9 cellular contexts compared by ENCODE assay signal in the genomic region with DNA sequence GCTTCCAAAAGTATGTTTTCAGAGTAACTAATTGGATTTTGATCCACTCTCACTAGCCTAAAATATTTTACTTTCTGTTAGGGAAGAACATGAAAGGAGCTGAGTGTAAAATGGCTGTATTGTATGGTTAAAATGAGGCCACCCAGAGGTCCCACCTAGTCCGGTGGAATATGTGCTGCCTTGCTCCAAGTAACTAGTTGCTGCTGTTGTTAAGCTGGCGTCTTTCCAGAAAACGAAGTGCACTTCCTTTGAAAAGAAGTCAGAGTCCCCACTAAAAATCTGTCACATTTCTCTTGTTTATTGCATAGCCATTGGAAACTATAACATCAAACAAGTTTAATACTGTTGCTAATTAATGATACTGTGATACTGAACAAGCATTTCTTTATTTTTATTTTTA. TPM values are rescaled to one million over a fixed set of nuclear protein-coding genes. Genes with fewer than 3 reads are reported as not detected.
DNase-seq lines count a peak whose midpoint lies in the region; ATAC-seq, FAIRE-seq and TF ChIP-seq lines count a peak whose summit lies in the region.
"Had no signal": no experiment of that assay in that cellular context is flagged by ENCODE, and none has a peak within 500 bp of the region (broad histone marks: within the 10 kb centered on the region; RNA-seq: fewer than 3 reads in every experiment).

No MANE protein-coding gene starts in this region.

- dilution Hi-C loops in keratinocyte (cut with MboI; ENCODE audit: extremely low pct_ligation_motif_present, low sequenced_read_pairs), result no loop called here

- peaks cover 0 to 3% of the 10 kb centered on the region in 2 experiments for H3K36me3 ChIP-seq in keratinocyte (ENCODE audit: control insufficient read depth in 2 of 2, extremely low read depth in 1 of 2, insufficient read depth in 2 of 2, low read length in 2 of 2)

- H3K4me3 ChIP-seq in keratinocyte (ENCODE audit: control insufficient read depth in 2 of 3, extremely low read depth in 1 of 3, insufficient read depth in 2 of 3, low read depth in 1 of 3, low read length in 3 of 3), result no peak overlapping the region

- no peak for FAIRE-seq in keratinocyte (lab: Jason Lieb, UNC)

- no peaks in the 10 kb centered on the region for H3K9me1 ChIP-seq in keratinocyte (ENCODE audit: control insufficient read depth, extremely low read depth, insufficient read depth, low read length)

- H3K9ac ChIP-seq in keratinocyte (ENCODE audit: control insufficient read depth, extremely low read depth, insufficient read depth, low read length), result no peak overlapping the region

- ATAC-seq in stimulated activated naive CD8-positive, alpha-beta T cell treated with anti-CD3 and anti-CD28 coated beads, Interleukin-15, Interleukin-2, amounts not matched to agents 100 U/mL and 50 U/mL, for 24 hours, result no peak
- ATAC-seq in GM19035 (IDR thresholded peaks at IDR 0.05; ENCODE audit: unreplicated experiment), result no peak
- ATAC-seq in HG03196 (IDR thresholded peaks at IDR 0.05; ENCODE audit: unreplicated experiment), result no peak

- H3K9me3 ChIP-seq in keratinocyte (ENCODE audit: control insufficient read depth, low read depth, low read length), result no peaks in the 10 kb centered on the region

- H3K4me1 Mint-ChIP-seq in stimulated activated naive CD8-positive, alpha-beta T cell treated with anti-CD3 and anti-CD28 coated beads, Interleukin-15, Interleukin-2, amounts not matched to agents 100 ng/mL and 50 ng/mL, for 24 hours (ENCODE audit: low read depth), result peaks cover 50% of the 10 kb centered on the region
- peaks cover 46% of the 10 kb centered on the region for H3K4me1 Mint-ChIP-seq in activated naive CD8-positive, alpha-beta T cell (ENCODE audit: low read depth)

- no peak overlapping the region for H3K27ac Mint-ChIP-seq in stimulated activated naive CD8-positive, alpha-beta T cell treated with anti-CD3 and anti-CD28 coated beads, Interleukin-15, Interleukin-2, amounts not matched to agents 100 ng/mL and 50 ng/mL, for 24 hours
- no peak overlapping the region for H3K27ac Mint-ChIP-seq in activated naive CD8-positive, alpha-beta T cell

- peaks cover 13% of the 10 kb centered on the region for H4K20me1 ChIP-seq in keratinocyte (ENCODE audit: control insufficient read depth, extremely low read depth, insufficient read depth, low read length)

- peaks cover 53% of the 10 kb centered on the region for H3K79me2 ChIP-seq in keratinocyte (ENCODE audit: control insufficient read depth, insufficient read depth, low read length)

- peak overlapping the region; percentile 60 for H3K4me3 Mint-ChIP-seq in stimulated activated naive CD8-positive, alpha-beta T cell treated with anti-CD3 and anti-CD28 coated beads, Interleukin-15, Interleukin-2, amounts not matched to agents 100 ng/mL and 50 ng/mL, for 24 hours
- H3K4me3 Mint-ChIP-seq in activated naive CD8-positive, alpha-beta T cell, result peak overlapping the region; percentile 93

- DNase-seq in stimulated activated naive CD8-positive, alpha-beta T cell treated with anti-CD3 and anti-CD28 coated beads, Interleukin-15, Interleukin-2, amounts not matched to agents 100 U/mL and 50 U/mL, for 24 hours, result no peak
- DNase-seq in keratinocyte (ENCODE audit: low read depth, low spot score), result no peak
- DNase-seq in GM03348 (ENCODE audit: low spot score), result no peak
- no peak for DNase-seq in activated CD4-positive, CD25-positive, alpha-beta regulatory T cell (lab: John Stamatoyannopoulos, UW)
- DNase-seq: NCI-H2171 treated with DMSO at 0.1 percent for 48 hours had no signal

- no peak overlapping the region for H2AFZ ChIP-seq in keratinocyte (ENCODE audit: control insufficient read depth, low read length)

- no peaks in the 10 kb centered on the region for H3K27me3 ChIP-seq in keratinocyte (ENCODE audit: control insufficient read depth, extremely low read depth, insufficient read depth, low read length)

- no peak overlapping the region for H3K27ac ChIP-seq in keratinocyte (ENCODE audit: control insufficient read depth, insufficient read depth, low read length)

- H3K27me3 Mint-ChIP-seq in stimulated activated naive CD8-positive, alpha-beta T cell treated with anti-CD3 and anti-CD28 coated beads, Interleukin-15, Interleukin-2, amounts not matched to agents 100 ng/mL and 50 ng/mL, for 24 hours, result no peaks in the 10 kb centered on the region
- H3K27me3 Mint-ChIP-seq in activated naive CD8-positive, alpha-beta T cell, result no peaks in the 10 kb centered on the region

- TF ChIP-seq CTCF in keratinocyte (optimal IDR thresholded peaks at IDR 0.05 in 1 of 3, IDR thresholded peaks at IDR 0.05 in 1 of 3, conservative IDR thresholded peaks at IDR 0.05 in 1 of 3; ENCODE audit: extremely low read depth in 1 of 3, insufficient read depth in 2 of 3, low read length in 3 of 3), result no peak

- peak overlapping the region; percentile 59 for H3K4me2 ChIP-seq in keratinocyte (ENCODE audit: control insufficient read depth, extremely low read depth, insufficient read depth, low read depth, low read length)

- H3K36me3 Mint-ChIP-seq in stimulated activated naive CD8-positive, alpha-beta T cell treated with anti-CD3 and anti-CD28 coated beads, Interleukin-15, Interleukin-2, amounts not matched to agents 100 ng/mL and 50 ng/mL, for 24 hours (ENCODE audit: low read depth), result peaks cover 21% of the 10 kb centered on the region
- H3K36me3 Mint-ChIP-seq in activated naive CD8-positive, alpha-beta T cell, result peaks cover 4% of the 10 kb centered on the region

- H3K9me3 Mint-ChIP-seq in stimulated activated naive CD8-positive, alpha-beta T cell treated with anti-CD3 and anti-CD28 coated beads, Interleukin-15, Interleukin-2, amounts not matched to agents 100 ng/mL and 50 ng/mL, for 24 hours, result no peaks in the 10 kb centered on the region
- H3K9me3 Mint-ChIP-seq in activated naive CD8-positive, alpha-beta T cell (ENCODE audit: low read depth), result no peaks in the 10 kb centered on the region

- peaks cover 27% of the 10 kb centered on the region for H3K4me1 ChIP-seq in keratinocyte (ENCODE audit: control insufficient read depth, extremely low read depth, insufficient read depth, low read length)

RNA-seq across cellular contexts. Expression of a gene that starts 3.2 kb away (rescaled TPM):
- 2.7 to 4.5 TPM (median 3.3 TPM) in 3 replicates for polyA plus RNA-seq in keratinocyte
- polyA plus RNA-seq in keratinocyte (2011; ENCODE audit: low read depth), result 2.5 TPM
- polyA plus RNA-seq in keratinocyte (2011; cell fraction: cytosol; rRNA removed), result 2.9 and 4.7 TPM in 2 replicates
- polyA plus RNA-seq in keratinocyte (2011; cell fraction: nucleus; rRNA removed), result 1.8 and 1.9 TPM in 2 replicates
- polyA plus RNA-seq in keratinocyte (2012; ENCODE audit: low replicate concordance), result 3.4 and 4.7 TPM in 2 replicates
- polyA minus RNA-seq in keratinocyte, result 1.6 to 2.5 TPM (median 2.1 TPM) in 3 replicates
- polyA minus RNA-seq in keratinocyte (2011; cell fraction: cytosol; rRNA and poly(A)+ RNA removed), result 2.5 TPM
- 0.74 and 0.93 TPM in 2 replicates for polyA minus RNA-seq in keratinocyte (2011; cell fraction: nucleus; rRNA and poly(A)+ RNA removed)

RNA-seq across cellular contexts. Expression of a gene that starts 46.3 kb away (rescaled TPM):
- polyA plus RNA-seq in keratinocyte, result 1.1 to 5.0 TPM (median 1.5 TPM) in 3 replicates
- 0.94 TPM for polyA plus RNA-seq in keratinocyte (2011; ENCODE audit: low read depth)
- polyA plus RNA-seq in keratinocyte (2011; cell fraction: cytosol; rRNA removed), result 1.3 and 2.8 TPM in 2 replicates
- polyA plus RNA-seq in keratinocyte (2011; cell fraction: nucleus; rRNA removed), result 6.2 and 7.6 TPM in 2 replicates
- 3.1 and 8.1 TPM in 2 replicates for polyA plus RNA-seq in keratinocyte (2012; ENCODE audit: low replicate concordance)
- 2.6 to 13.8 TPM (median 2.8 TPM) in 3 replicates for polyA minus RNA-seq in keratinocyte
- 6.3 TPM for polyA minus RNA-seq in keratinocyte (2011; cell fraction: cytosol; rRNA and poly(A)+ RNA removed)
- 6.0 and 7.3 TPM in 2 replicates for polyA minus RNA-seq in keratinocyte (2011; cell fraction: nucleus; rRNA and poly(A)+ RNA removed)
